10 cellular contexts compared by ENCODE assay signal in genomic region chr13:111068009-111068350, GRCh38. TPM values are rescaled to one million over a fixed set of nuclear protein-coding genes. Genes with fewer than 3 reads are reported as not detected.
A peak's percentile ranks its signal among the peaks of the same experiment; 100 is the strongest.
DNase-seq lines count a peak whose midpoint lies in the region; ATAC-seq and TF ChIP-seq lines count a peak whose summit lies in the region.
"Had no signal": no experiment of that assay in that cellular context is flagged by ENCODE, and none has a peak within 500 bp of the region (broad histone marks: within the 10 kb centered on the region; RNA-seq: fewer than 3 reads in every experiment).

No MANE protein-coding gene starts in this region.

- H3K4me3 ChIP-seq in stomach = peak overlapping the region in 3 of 4 donors; percentile 53 to 73 (median 69)

- no peaks in the 10 kb centered on the region for H3K36me3 Mint-ChIP-seq in activated T-cell treated with anti-CD3 and anti-CD28 coated beads, Interleukin-2, amount 50 U/mL, for 4 hours (ENCODE audit: insufficient read depth)
- peaks cover 2% of the 10 kb centered on the region for H3K36me3 Mint-ChIP-seq in activated T-cell treated with anti-CD3 and anti-CD28 coated beads, Interleukin-2, amount 50 U/mL, for 24 hours (ENCODE audit: low read depth)
- H3K36me3 Mint-ChIP-seq in activated T-helper 1 cell treated with anti-CD3 and anti-CD28 coated beads, Interleukin-12 subunit alpha, Interleukin-12 subunit beta, Interleukin-2, Interleukin-4 antibody, amounts not matched to agents 30 ng/mL and 10 ng/mL and 1 ng/mL, durations not matched to agents 14 hours and 24 hours and 36 hours (ENCODE audit: low read depth) = peaks cover 4% of the 10 kb centered on the region

- peaks cover 50% of the 10 kb centered on the region for H3K27me3 Mint-ChIP-seq in activated T-cell treated with anti-CD3 and anti-CD28 coated beads, Interleukin-2, amount 50 U/mL, for 4 hours (ENCODE audit: low read depth)
- H3K27me3 Mint-ChIP-seq in activated T-cell treated with anti-CD3 and anti-CD28 coated beads, Interleukin-2, amount 50 U/mL, for 24 hours = peaks cover 74% of the 10 kb centered on the region
- peaks cover 50% of the 10 kb centered on the region for H3K27me3 Mint-ChIP-seq in activated T-helper 1 cell treated with anti-CD3 and anti-CD28 coated beads, Interleukin-12 subunit alpha, Interleukin-12 subunit beta, Interleukin-2, Interleukin-4 antibody, amounts not matched to agents 30 ng/mL and 10 ng/mL and 1 ng/mL, durations not matched to agents 14 hours and 24 hours and 36 hours (ENCODE audit: insufficient read depth)

- no peak for ATAC-seq in activated T-cell treated with anti-CD3 and anti-CD28 coated beads, Interleukin-2, amount 50 U/mL, for 4 hours
- ATAC-seq in HG03571 (IDR thresholded peaks at IDR 0.05; ENCODE audit: unreplicated experiment) = no peak

- H3K9me3 Mint-ChIP-seq in activated T-cell treated with anti-CD3 and anti-CD28 coated beads, Interleukin-2, amount 50 U/mL, for 4 hours = peaks cover 19% of the 10 kb centered on the region
- H3K9me3 Mint-ChIP-seq in activated T-cell treated with anti-CD3 and anti-CD28 coated beads, Interleukin-2, amount 50 U/mL, for 24 hours = peaks cover 14% of the 10 kb centered on the region
- peaks cover 21% of the 10 kb centered on the region for H3K9me3 Mint-ChIP-seq in activated T-helper 1 cell treated with anti-CD3 and anti-CD28 coated beads, Interleukin-12 subunit alpha, Interleukin-12 subunit beta, Interleukin-2, Interleukin-4 antibody, amounts not matched to agents 30 ng/mL and 10 ng/mL and 1 ng/mL, durations not matched to agents 14 hours and 24 hours and 36 hours

- 11 to 13% (median 12%) methylated on average over 2 of the region's 2 CpGs for WGBS in stomach, 5 donors

- peak in 1 of 7 experiments; percentile 5 for TF ChIP-seq CTCF in stomach (IDR thresholded peaks at IDR 0.05)

- peaks cover 0 to 14% (median 8%) of the 10 kb centered on the region in 4 donors for H3K4me1 ChIP-seq in stomach

- peaks cover 0 to 24% (median 12%) of the 10 kb centered on the region in 4 donors for H3K9me3 ChIP-seq in stomach
- H3K9me3 ChIP-seq: neutrophil had no signal

- H3K27me3 ChIP-seq in stomach = peaks cover 0 to 31% (median 4%) of the 10 kb centered on the region in 3 donors

- TF ChIP-seq POLR2A in stomach (IDR thresholded peaks at IDR 0.05) = no peak

- H3K27ac Mint-ChIP-seq in activated T-cell treated with anti-CD3 and anti-CD28 coated beads, Interleukin-2, amount 50 U/mL, for 24 hours = no peak overlapping the region
- H3K27ac Mint-ChIP-seq in activated T-helper 1 cell treated with anti-CD3 and anti-CD28 coated beads, Interleukin-12 subunit alpha, Interleukin-12 subunit beta, Interleukin-2, Interleukin-4 antibody, amounts not matched to agents 30 ng/mL and 10 ng/mL and 1 ng/mL, durations not matched to agents 14 hours and 24 hours and 36 hours = no peak overlapping the region

- no peak overlapping the region for H3K27ac ChIP-seq in stomach
- H3K27ac ChIP-seq: neutrophil had no signal

- no peaks in the 10 kb centered on the region for H3K36me3 ChIP-seq in stomach
- H3K36me3 ChIP-seq: neutrophil had no signal

- H3K4me3 Mint-ChIP-seq in activated T-cell treated with anti-CD3 and anti-CD28 coated beads, Interleukin-2, amount 50 U/mL, for 4 hours = peak overlapping the region; percentile 75
- H3K4me3 Mint-ChIP-seq in activated T-cell treated with anti-CD3 and anti-CD28 coated beads, Interleukin-2, amount 50 U/mL, for 24 hours = no peak overlapping the region
- peak overlapping the region; percentile 77 for H3K4me3 Mint-ChIP-seq in activated T-helper 1 cell treated with anti-CD3 and anti-CD28 coated beads, Interleukin-12 subunit alpha, Interleukin-12 subunit beta, Interleukin-2, Interleukin-4 antibody, amounts not matched to agents 30 ng/mL and 10 ng/mL and 1 ng/mL, durations not matched to agents 14 hours and 24 hours and 36 hours

- intact Hi-C loops in activated T-helper 1 cell treated with anti-CD3 and anti-CD28 coated beads, Interleukin-12 subunit alpha, Interleukin-12 subunit beta, Interleukin-2, Interleukin-4 antibody, amounts not matched to agents 30 ng/mL and 10 ng/mL and 1 ng/mL, durations not matched to agents 14 hours and 24 hours and 36 hours (cut with micrococcal nuclease) = loop anchor here (1.0 to 10.0 kb wide), 3 partner anchors 44 to 1377 kb away; no protein-coding TSS in a partner anchor
- intact Hi-C loops in stomach (cut with DNase I; ENCODE audit: low total_unique reads) = loop anchor here (10.0 kb wide), 1 partner anchor 147 kb away; no protein-coding TSS in a partner anchor

- no peak for DNase-seq in activated T-cell treated with anti-CD3 and anti-CD28 coated beads, Interleukin-2, amount 50 U/mL, for 4 hours
- DNase-seq in activated T-cell treated with anti-CD3 and anti-CD28 coated beads, Interleukin-2, amount 50 U/mL, for 24 hours = no peak
- no peak for DNase-seq in activated T-helper 1 cell treated with anti-CD3 and anti-CD28 coated beads, Interleukin-12 subunit alpha, Interleukin-12 subunit beta, Interleukin-2, Interleukin-4 antibody, amounts not matched to agents 30 ng/mL and 10 ng/mL and 1 ng/mL, durations not matched to agents 14 hours and 24 hours and 36 hours (ENCODE audit: low spot score)
- DNase-seq in iPS-NIHi7 (ENCODE audit: extremely low spot score) (peak; percentile 6), stomach (no peak), RKO (ENCODE audit: low spot score) (no peak)
- DNase-seq in stimulated activated CD4-positive, alpha-beta T cell treated with anti-CD3 and anti-CD28 coated beads, Interleukin-4, amount 100 ng/mL, for 24 hours = no peak
- DNase-seq: GDM1 had no signal

- peaks cover 3% of the 10 kb centered on the region for H3K4me1 Mint-ChIP-seq in activated T-cell treated with anti-CD3 and anti-CD28 coated beads, Interleukin-2, amount 50 U/mL, for 4 hours (ENCODE audit: low read depth)
- H3K4me1 Mint-ChIP-seq in activated T-cell treated with anti-CD3 and anti-CD28 coated beads, Interleukin-2, amount 50 U/mL, for 24 hours (ENCODE audit: low read depth) = peaks cover 5% of the 10 kb centered on the region
- peaks cover 6% of the 10 kb centered on the region for H3K4me1 Mint-ChIP-seq in activated T-helper 1 cell treated with anti-CD3 and anti-CD28 coated beads, Interleukin-12 subunit alpha, Interleukin-12 subunit beta, Interleukin-2, Interleukin-4 antibody, amounts not matched to agents 30 ng/mL and 10 ng/mL and 1 ng/mL, durations not matched to agents 14 hours and 24 hours and 36 hours (ENCODE audit: low read depth)

- TF ChIP-seq EP300 in stomach (IDR thresholded peaks at IDR 0.05) = no peak

RNA-seq across cellular contexts. Expression of gene ARHGEF7, which starts 47.1 kb away (rescaled TPM):
- total RNA-seq in activated T-cell treated with anti-CD3 and anti-CD28 coated beads, Interleukin-2, amount 50 U/mL, for 4 hours = 10 to 100 TPM; 42.8 to 49.6 (median 45.1) TPM
- total RNA-seq in activated T-helper 1 cell treated with anti-CD3 and anti-CD28 coated beads, Interleukin-12 subunit alpha, Interleukin-12 subunit beta, Interleukin-2, Interleukin-4 antibody, amounts not matched to agents 30 ng/mL and 10 ng/mL and 1 ng/mL, durations not matched to agents 14 hours and 24 hours and 36 hours = 72.2 and 73.7 TPM in 2 replicates
- 100 to 1,000 TPM in 2 of 5 donors, 10 to 100 TPM in 3; 35.6 to 126 (median 91.9) TPM for total RNA-seq in stomach
- 10 to 100 TPM; 11.6 to 17.6 (median 11.9) TPM for polyA plus RNA-seq in stomach
